In the genomic region with DNA sequence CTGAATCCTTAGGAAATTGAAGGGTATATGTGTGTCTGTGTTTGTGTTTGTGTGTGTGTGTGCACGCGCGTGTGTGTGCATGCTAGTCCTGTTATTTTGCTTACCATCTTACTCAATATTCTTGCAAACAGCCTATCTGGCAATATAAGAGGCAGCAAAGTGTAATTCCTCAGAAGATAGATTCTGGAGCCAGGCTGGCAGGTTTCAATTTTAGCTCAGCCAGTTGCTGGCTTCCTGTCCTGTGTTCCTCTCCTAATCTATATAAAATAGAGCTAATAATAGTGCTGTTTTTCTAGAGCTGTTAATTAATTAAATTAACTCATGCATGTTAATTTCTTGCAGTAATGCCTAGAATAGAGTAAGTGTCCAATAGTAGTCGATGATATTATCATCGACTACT, we compare ENCODE assay signal across 9 cellular contexts.
"Had no signal": no experiment of that assay in that cellular context is flagged by ENCODE, and none has a peak within 500 bp of the region (broad histone marks: within the 10 kb centered on the region; RNA-seq: fewer than 3 reads in every experiment).

No MANE protein-coding gene starts in this region.

- H3K27ac ChIP-seq: GM23248 had no signal

- H3K4me1 ChIP-seq: HAP-1 had no signal

- H3K9me3 Mint-ChIP-seq: HFFc6 had no signal

- H3K36me3 ChIP-seq: HAP-1 had no signal

- H3K4me3 Mint-ChIP-seq: HFFc6 had no signal

- ATAC-seq: HCT116, K562 had no signal

- H3K4me3 ChIP-seq: GM23248, HAP-1, K562 had no signal

- DNase-seq: GM23248, GOT3, H7, HFFc6, IMR-90, KG1 had no signal

- H3K27ac Mint-ChIP-seq: HFFc6 had no signal

- H3K9ac ChIP-seq: GM23248 had no signal

- H3K9me3 ChIP-seq: HAP-1 had no signal
